In genomic region chr17:67338353-67338752, GRCh38 we compare ENCODE assay signal across 8 cellular contexts. TPM values are rescaled to one million over a fixed set of nuclear protein-coding genes. Genes with fewer than 3 reads are reported as not detected.
A peak's percentile ranks its signal among the peaks of the same experiment; 100 is the strongest.
DNase-seq lines count a peak whose midpoint lies in the region; ATAC-seq, FAIRE-seq and TF ChIP-seq lines count a peak whose summit lies in the region.
"Not testable (repeated sequence)": the region's sequence is repeated elsewhere in the genome, so short reads cannot be mapped to it uniquely, and the experiment has no call there.

No MANE protein-coding gene starts in this region.

- not testable (repeated sequence) for H4K5ac ChIP-seq in IMR-90 (ENCODE audit: low read depth, low read length)

- not testable (repeated sequence) for H3K4me3 Mint-ChIP-seq in chondrocyte (ENCODE audit: unreplicated experiment); osteocyte (ENCODE audit: unreplicated experiment)

- TSS peak; percentile 46 for BruUV-seq in IMR-90 (replicated peaks; lab: Mats Ljungman, UMichigan)
- BruUV-seq in HepG2 (replicated peaks; lab: Mats Ljungman, UMichigan), result not testable (repeated sequence)

- in situ Hi-C loops in IMR-90 (cut with MboI; ENCODE audit: low sequenced_read_pairs); HepG2 (cut with HindIII; ENCODE audit: extremely low pct_ligation_motif_present, low pct_unique_long_range_greater_than_20kb): not testable (repeated sequence)

- not testable (repeated sequence) for TF ChIP-seq POLR2A in IMR-90 (IDR thresholded peaks at IDR 0.05; ENCODE audit: low read depth, low read length); HepG2 (IDR thresholded peaks at IDR 0.05; ENCODE audit: insufficient read depth in 1 of 2, low read depth in 2 of 2, low read length in 2 of 2)

- dilution Hi-C loops in IMR-90 (cut with HindIII; ENCODE audit: low sequenced_read_pairs, unreplicated experiment), result not testable (repeated sequence)

- H2AK5ac ChIP-seq in IMR-90 (ENCODE audit: low read depth, low read length), result not testable (repeated sequence)

- H2BK20ac ChIP-seq in IMR-90 (ENCODE audit: low read depth, low read length), result not testable (repeated sequence)

- not testable (repeated sequence) for TF ChIP-seq RAD21 in IMR-90 (IDR thresholded peaks at IDR 0.05; ENCODE audit: low read length); HepG2 (CRISPR knock-in tag; IDR thresholded peaks at IDR 0.05)

- peak overlapping the region; percentile 75 for H3K27ac ChIP-seq in ACC112 (ENCODE audit: low read depth, low read length)
- not testable (repeated sequence) for H3K27ac ChIP-seq in IMR-90 (ENCODE audit: insufficient read depth, low read length); VCaP; HepG2 (ENCODE audit: extremely low read length, insufficient read depth, low read length)
- H3K27ac ChIP-seq in SJCRH30, result peak overlapping the region; percentile 56

- not testable (repeated sequence) for H3K56ac ChIP-seq in IMR-90 (ENCODE audit: extremely low read depth, insufficient read depth, low read length)

- not testable (repeated sequence) for H4K91ac ChIP-seq in IMR-90 (ENCODE audit: insufficient read depth, low read depth, low read length)

- CTCF ChIA-PET in IMR-90 (lab: Yijun Ruan, JAX), result interaction anchor here (0.6 kb wide), 1 partner anchor 76 kb away, joined by 3 read pairs; no protein-coding TSS in a partner anchor
- CTCF ChIA-PET in HepG2 (lab: Yijun Ruan, JAX; ENCODE audit: low intra/inter-chr PET ratio, low total read pairs), result not testable (repeated sequence)

- H3K4me3 ChIP-seq in ACC112 (ENCODE audit: low read depth, low read length); IMR-90 (ENCODE audit: insufficient read depth, low read depth, low read length); SJCRH30; HepG2 (replicated peaks in 1 of 3; ENCODE audit: insufficient read depth in 1 of 3, low read depth in 2 of 3, low read length in 3 of 3): not testable (repeated sequence)

- H3K9me3 Mint-ChIP-seq in chondrocyte (ENCODE audit: low read depth); osteocyte (ENCODE audit: unreplicated experiment): not testable (repeated sequence)

- H4K20me1 ChIP-seq in IMR-90 (ENCODE audit: insufficient read depth, low read length); HepG2 (ENCODE audit: insufficient read depth, low read length): not testable (repeated sequence)

- not testable (repeated sequence) for TF ChIP-seq CTCF in IMR-90 (conservative IDR thresholded peaks at IDR 0.05; ENCODE audit: low read depth, low read length); HepG2 (CRISPR knock-in tag; IDR thresholded peaks at IDR 0.05); osteocyte (IDR thresholded peaks at IDR 0.05)
- TF ChIP-seq CTCF in VCaP (conservative IDR thresholded peaks at IDR 0.05) (peak; percentile 4; the same call in 1 of the 2 replicates), chondrocyte (IDR thresholded peaks at IDR 0.05) (peak; percentile 0)

- not testable (repeated sequence) for H3K27me3 ChIP-seq in ACC112 (ENCODE audit: insufficient read depth, low read length); IMR-90 (ENCODE audit: control insufficient read depth, insufficient read depth, low read length); SJCRH30; HepG2 (ENCODE audit: control insufficient read depth in 1 of 2, insufficient read depth in 2 of 2, low read length in 2 of 2)

- not testable (repeated sequence) for H2BK15ac ChIP-seq in IMR-90 (ENCODE audit: low read depth, low read length)

- H3K79me2 ChIP-seq in ACC112 (ENCODE audit: control insufficient read depth, insufficient read depth, low read length, unreplicated experiment); HepG2 (ENCODE audit: insufficient read depth, low read length): not testable (repeated sequence)

- H3K4me1 Mint-ChIP-seq in chondrocyte (ENCODE audit: low read depth) (peaks cover 15% of the 10 kb centered on the region), osteocyte (ENCODE audit: unreplicated experiment) (peaks cover 30% of the 10 kb centered on the region)

- not testable (repeated sequence) for H3K9ac ChIP-seq in IMR-90 (ENCODE audit: low read depth, low read length); HepG2 (ENCODE audit: insufficient read depth, low read depth, low read length)

- H3K27ac Mint-ChIP-seq in chondrocyte (ENCODE audit: unreplicated experiment); osteocyte (ENCODE audit: unreplicated experiment): not testable (repeated sequence)

- not testable (repeated sequence) for H3K9me1 ChIP-seq in IMR-90 (ENCODE audit: insufficient read depth, low read length)

- not testable (repeated sequence) for DNase-seq in IMR-90; SJCRH30; chondrocyte (ENCODE audit: low spot score); HepG2 (ENCODE audit: low spot score)
- DNase-seq in osteocyte (ENCODE audit: extremely low spot score, unreplicated experiment), result peak; percentile 51

- H3K9me3 ChIP-seq in IMR-90 (ENCODE audit: control insufficient read depth, insufficient read depth, low read length); SJCRH30 (replicated peaks); HepG2 (ENCODE audit: low read length): not testable (repeated sequence)

- not testable (repeated sequence) for H2AK9ac ChIP-seq in IMR-90 (replicated peaks; ENCODE audit: low read depth, low read length, poor library complexity)

- peaks cover 27% of the 10 kb centered on the region for H3K36me3 Mint-ChIP-seq in chondrocyte (ENCODE audit: low read depth)
- H3K36me3 Mint-ChIP-seq in osteocyte (ENCODE audit: unreplicated experiment), result peaks cover 42% of the 10 kb centered on the region

- H3K23ac ChIP-seq in IMR-90 (ENCODE audit: low read depth, low read length), result not testable (repeated sequence)

- not testable (repeated sequence) for ATAC-seq in IMR-90 (ENCODE audit: low read depth); HepG2

- H3K36me3 ChIP-seq in ACC112 (ENCODE audit: insufficient read depth, low read length) (peaks cover 27% of the 10 kb centered on the region), IMR-90 (ENCODE audit: control insufficient read depth, insufficient read depth, low read length) (peaks cover 12% of the 10 kb centered on the region), SJCRH30 (peaks cover 44% of the 10 kb centered on the region), HepG2 (replicated peaks in 1 of 2; ENCODE audit: control insufficient read depth in 1 of 2, insufficient read depth in 2 of 2, low read length in 2 of 2) (peaks cover 8 to 18% of the 10 kb centered on the region in 2 experiments)

- not testable (repeated sequence) for H2BK120ac ChIP-seq in IMR-90 (ENCODE audit: low read depth, low read length)

- whole genome bisulfite sequencing in IMR-90 (ENCODE audit: extremely low coverage in 2 of 2, insufficient read length in 1 of 2), 2 experiments, result no CpG with 5 or more reads among the region's 7 CpGs
- WGBS in HepG2 (ENCODE audit: low lambda C conversion rate), result 91% methylated on average over 7 of the region's 7 CpGs

- not testable (repeated sequence) for H3K14ac ChIP-seq in IMR-90 (replicated peaks; ENCODE audit: low read depth, low read length)

- peaks cover 18% of the 10 kb centered on the region for H3K4me1 ChIP-seq in ACC112 (ENCODE audit: control insufficient read depth, insufficient read depth, low read length, unreplicated experiment)
- not testable (repeated sequence) for H3K4me1 ChIP-seq in IMR-90 (ENCODE audit: control insufficient read depth, insufficient read depth, low read length)
- peaks cover 14% of the 10 kb centered on the region for H3K4me1 ChIP-seq in SJCRH30
- peaks cover 30% of the 10 kb centered on the region for H3K4me1 ChIP-seq in HepG2 (ENCODE audit: insufficient read depth, low read length)

- H3K4me2 ChIP-seq in IMR-90 (ENCODE audit: low read depth, low read length); HepG2 (ENCODE audit: low read depth, low read length): not testable (repeated sequence)

- H3K79me1 ChIP-seq in IMR-90 (ENCODE audit: low read depth in 1 of 2, low read length in 2 of 2), result peaks cover 4 to 13% of the 10 kb centered on the region in 2 experiments; a peak in 3 of 4 replicates

- FAIRE-seq in HepG2 (lab: Jason Lieb, UNC), result not testable (repeated sequence)

- not testable (repeated sequence) for H3K27me3 Mint-ChIP-seq in chondrocyte (ENCODE audit: low read depth); osteocyte (ENCODE audit: unreplicated experiment)

- TF ChIP-seq EP300 in HepG2 (IDR thresholded peaks at IDR 0.05; ENCODE audit: low read depth in 2 of 2, low read length in 2 of 2); HepG2 (CRISPR knock-in tag; IDR thresholded peaks at IDR 0.05; ENCODE audit: borderline replicate concordance): not testable (repeated sequence)

- not testable (repeated sequence) for H2BK5ac ChIP-seq in IMR-90 (ENCODE audit: low read depth, low read length, poor library complexity, severe bottlenecking)

- H3K4ac ChIP-seq in IMR-90 (ENCODE audit: low read depth, low read length), result not testable (repeated sequence)

- POLR2A ChIA-PET in IMR-90 (lab: Charles Lee; ENCODE audit: unreplicated experiment); HepG2 (lab: Yijun Ruan, JAX): not testable (repeated sequence)

- H3K18ac ChIP-seq in IMR-90 (ENCODE audit: low read depth, low read length), result not testable (repeated sequence)

- intact Hi-C loops in IMR-90 (cut with micrococcal nuclease), result not testable (repeated sequence)
- intact Hi-C loops in HepG2 (cut with micrococcal nuclease; ENCODE audit: unreplicated experiment), result loop anchor here (10.0 kb wide), 1 partner anchor 64 kb away; no protein-coding TSS in a partner anchor

- not testable (repeated sequence) for H2AFZ ChIP-seq in ACC112 (ENCODE audit: low read length, unreplicated experiment); IMR-90 (replicated peaks; ENCODE audit: low read length, poor library complexity); HepG2 (ENCODE audit: low read length)

- H4K8ac ChIP-seq in IMR-90 (ENCODE audit: low read depth in 2 of 2, low read length in 2 of 2), result not testable (repeated sequence)

RNA-seq across cellular contexts. Expression of gene PSMD12, which starts 28.0 kb away (rescaled TPM):
- 17.9 and 48.9 TPM in 2 replicates for total RNA-seq in IMR-90 (2012; rRNA removed)
- polyA plus RNA-seq in IMR-90 (2012; rRNA removed), result 30.8 and 39.7 TPM in 2 replicates
- 8.4 and 11.2 TPM in 2 replicates for polyA plus RNA-seq in IMR-90 (2012; cell fraction: cytosol; rRNA removed)
- polyA plus RNA-seq in IMR-90 (2012; cell fraction: nucleus; rRNA removed; ENCODE audit: low replicate concordance), result 3.8 and 14.1 TPM in 2 replicates
- 161 TPM for polyA plus RNA-seq in PFSK-1 (2012; ENCODE audit: insufficient read length, low read depth)
- 49.6 and 69.7 TPM in 2 replicates for total RNA-seq in SJCRH30 (2014; rRNA removed; shearing (Covaris generic))
- 44.2 to 50.9 TPM (median 44.5 TPM) in 3 replicates for total RNA-seq in chondrocyte
- total RNA-seq in HepG2 (2016; rRNA removed; fragmentation: Illumina TruSeq; extraction: Trizol), result 71.7 and 115 TPM in 2 replicates
- total RNA-seq in HepG2 (2016; cell fraction: cytosol; rRNA removed; fragmentation: Illumina TruSeq; extraction: Trizol; ENCODE audit: low read depth), result 7.4 and 12.1 TPM in 2 replicates
- 75.7 and 110 TPM in 2 replicates for total RNA-seq in HepG2 (2016; cell fraction: insoluble cytoplasmic fraction; rRNA removed; fragmentation: Illumina TruSeq; extraction: Trizol)
- total RNA-seq in HepG2 (2016; cell fraction: membrane; rRNA removed; fragmentation: Illumina TruSeq; extraction: Trizol), result 18.1 and 21.0 TPM in 2 replicates
- 55.8 and 57.0 TPM in 2 replicates for total RNA-seq in HepG2 (2016; cell fraction: nucleus; rRNA removed; fragmentation: Illumina TruSeq; extraction: Trizol)
- polyA plus RNA-seq in HepG2 (2011; rRNA removed), result 25.3 and 27.4 TPM in 2 replicates
- polyA plus RNA-seq in HepG2 (2011; cell fraction: cytosol; rRNA removed), result 15.9 and 21.9 TPM in 2 replicates
- polyA plus RNA-seq in HepG2 (2011; cell fraction: nucleus; rRNA removed), result 13.2 and 13.6 TPM in 2 replicates
- polyA plus RNA-seq in HepG2 (2012), result 54.8 and 61.8 TPM in 2 replicates
- 10.3 and 10.9 TPM in 2 replicates for polyA plus RNA-seq in HepG2 (2016; cell fraction: cytosol; fragmentation: Illumina TruSeq; extraction: Trizol; ENCODE audit: low read depth)
- polyA plus RNA-seq in HepG2 (2016; cell fraction: insoluble cytoplasmic fraction; fragmentation: Illumina TruSeq; extraction: Trizol; ENCODE audit: low read depth), result 145 and 154 TPM in 2 replicates
- polyA plus RNA-seq in HepG2 (2016; cell fraction: membrane; fragmentation: Illumina TruSeq; extraction: Trizol; ENCODE audit: low read depth), result 14.8 and 15.6 TPM in 2 replicates
- polyA plus RNA-seq in HepG2 (2016; cell fraction: nucleus; fragmentation: Illumina TruSeq; extraction: Trizol; ENCODE audit: insufficient read depth, low read depth), result 77.3 and 80.9 TPM in 2 replicates
- polyA minus RNA-seq in HepG2 (2011; rRNA and poly(A)+ RNA removed; ENCODE audit: low replicate concordance), result 7.5 and 11.6 TPM in 2 replicates
- 26.6 and 26.8 TPM in 2 replicates for polyA minus RNA-seq in HepG2 (2011; cell fraction: cytosol; rRNA and poly(A)+ RNA removed)
- polyA minus RNA-seq in HepG2 (2011; cell fraction: nucleus; rRNA and poly(A)+ RNA removed), result 50.7 and 56.8 TPM in 2 replicates
- 36.4 and 39.1 TPM in 2 replicates for total RNA-seq in osteocyte

RNA-seq across cellular contexts. Expression of gene PITPNC1, which starts 38.7 kb away (rescaled TPM):
- total RNA-seq in IMR-90 (2012; rRNA removed) (4.1 and 5.0 TPM in 2 replicates), chondrocyte (3.2 to 5.4 TPM (median 5.1 TPM) in 3 replicates), HepG2 (2016; rRNA removed; fragmentation: Illumina TruSeq; extraction: Trizol) (3.7 and 4.1 TPM in 2 replicates), osteocyte (17.9 and 18.0 TPM in 2 replicates)
- polyA plus RNA-seq in IMR-90 (2012; rRNA removed) (3.4 and 4.1 TPM in 2 replicates), HepG2 (2011; rRNA removed) (3.8 and 5.7 TPM in 2 replicates)
- 0.93 and 2.8 TPM in 2 replicates for polyA plus RNA-seq in IMR-90 (2012; cell fraction: cytosol; rRNA removed)
- 0.82 and 2.8 TPM in 2 replicates for polyA plus RNA-seq in IMR-90 (2012; cell fraction: nucleus; rRNA removed; ENCODE audit: low replicate concordance)
- polyA plus RNA-seq in PFSK-1 (2012; ENCODE audit: insufficient read length, low read depth), result 142 TPM
- total RNA-seq in SJCRH30 (2014; rRNA removed; shearing (Covaris generic)), result 2.9 and 3.5 TPM in 2 replicates
- 2.6 and 3.8 TPM in 2 replicates for total RNA-seq in HepG2 (2016; cell fraction: cytosol; rRNA removed; fragmentation: Illumina TruSeq; extraction: Trizol; ENCODE audit: low read depth)
- total RNA-seq in HepG2 (2016; cell fraction: insoluble cytoplasmic fraction; rRNA removed; fragmentation: Illumina TruSeq; extraction: Trizol), result 3.1 and 4.2 TPM in 2 replicates
- total RNA-seq in HepG2 (2016; cell fraction: membrane; rRNA removed; fragmentation: Illumina TruSeq; extraction: Trizol), result 5.9 and 7.2 TPM in 2 replicates
- 3.4 and 3.9 TPM in 2 replicates for total RNA-seq in HepG2 (2016; cell fraction: nucleus; rRNA removed; fragmentation: Illumina TruSeq; extraction: Trizol)
- polyA plus RNA-seq in HepG2 (2011; cell fraction: cytosol; rRNA removed), result 3.4 and 4.7 TPM in 2 replicates
- polyA plus RNA-seq in HepG2 (2011; cell fraction: nucleus; rRNA removed), result 1.5 and 1.9 TPM in 2 replicates
- 4.6 and 6.5 TPM in 2 replicates for polyA plus RNA-seq in HepG2 (2012)
- polyA plus RNA-seq in HepG2 (2016; cell fraction: cytosol; fragmentation: Illumina TruSeq; extraction: Trizol; ENCODE audit: low read depth), result 5.8 and 6.2 TPM in 2 replicates
- polyA plus RNA-seq in HepG2 (2016; cell fraction: insoluble cytoplasmic fraction; fragmentation: Illumina TruSeq; extraction: Trizol; ENCODE audit: low read depth), result 4.8 and 6.5 TPM in 2 replicates
- polyA plus RNA-seq in HepG2 (2016; cell fraction: membrane; fragmentation: Illumina TruSeq; extraction: Trizol; ENCODE audit: low read depth), result 8.3 and 9.8 TPM in 2 replicates
- 4.8 and 6.1 TPM in 2 replicates for polyA plus RNA-seq in HepG2 (2016; cell fraction: nucleus; fragmentation: Illumina TruSeq; extraction: Trizol; ENCODE audit: insufficient read depth, low read depth)
- 2.4 and 9.2 TPM in 2 replicates for polyA minus RNA-seq in HepG2 (2011; rRNA and poly(A)+ RNA removed; ENCODE audit: low replicate concordance)
- polyA minus RNA-seq in HepG2 (2011; cell fraction: cytosol; rRNA and poly(A)+ RNA removed), result 3.4 and 3.7 TPM in 2 replicates
- 5.8 and 7.1 TPM in 2 replicates for polyA minus RNA-seq in HepG2 (2011; cell fraction: nucleus; rRNA and poly(A)+ RNA removed)
